In the genomic region with DNA sequence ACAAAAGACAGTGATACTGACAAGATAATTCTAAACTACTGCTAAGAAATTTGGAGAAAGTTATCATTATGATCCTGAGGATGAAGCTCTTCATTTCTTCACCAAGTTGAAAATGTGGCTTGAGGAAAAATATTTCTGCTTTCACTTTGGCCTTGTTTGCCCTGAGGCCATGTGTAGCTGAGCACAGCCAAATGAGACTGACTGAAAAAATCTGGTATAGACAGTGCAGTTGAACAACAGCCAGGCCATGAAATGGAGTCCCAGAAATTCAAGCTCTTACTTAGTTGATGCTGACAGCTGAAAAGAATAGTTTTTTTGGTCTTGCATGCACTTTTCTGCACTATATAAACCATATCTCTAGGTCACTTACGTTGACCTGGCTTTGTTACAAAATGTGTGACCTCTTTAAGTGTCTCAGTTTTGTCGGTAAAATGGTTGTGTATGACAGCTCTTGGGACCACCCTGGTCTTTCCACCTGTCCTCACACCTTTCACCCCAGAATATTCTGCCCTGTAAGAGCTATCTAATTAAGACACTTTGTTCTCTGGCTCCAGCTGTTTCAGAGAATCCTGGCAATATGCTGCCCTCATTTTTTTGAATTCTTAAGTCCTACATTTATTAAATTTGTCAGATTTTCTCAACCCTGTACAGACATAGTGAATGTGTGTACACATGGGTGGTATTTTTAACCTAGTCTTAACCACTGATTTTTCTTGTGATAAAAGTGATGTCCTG, we compare ENCODE assay signal across 16 cellular contexts.
DNase-seq lines count a peak whose midpoint lies in the region; ATAC-seq and TF ChIP-seq lines count a peak whose summit lies in the region.
"Had no signal": no experiment of that assay in that cellular context is flagged by ENCODE, and none has a peak within 500 bp of the region (broad histone marks: within the 10 kb centered on the region; RNA-seq: fewer than 3 reads in every experiment).

No MANE protein-coding gene starts in this region.

- no peaks in the 10 kb centered on the region for H3K27me3 ChIP-seq in left ventricle myocardium inferior (ENCODE audit: low read depth)

- no peak overlapping the region; the same call in 1 of the 2 replicates for H3K4me3 Mint-ChIP-seq in HFFc6
- H3K4me3 Mint-ChIP-seq: activated T-cell treated with anti-CD3 and anti-CD28 coated beads, Interleukin-2, amount 50 U/mL, for 72 hours had no signal

- no peaks in the 10 kb centered on the region for H3K36me3 ChIP-seq in left ventricle myocardium inferior
- no peaks in the 10 kb centered on the region for H3K36me3 ChIP-seq in mucosa of descending colon (ENCODE audit: low read depth)
- H3K36me3 ChIP-seq: lower lobe of right lung had no signal

- in situ Hi-C loops in astrocyte of the spinal cord (cut with HindIII; ENCODE audit: low sequenced_read_pairs), result no loop called here
- in situ Hi-C loops in GM13977 (cut with MboI; ENCODE audit: low pct_unique_long_range_greater_than_20kb, low sequenced_read_pairs, unreplicated experiment), result no loop called here

- H3K4me1 Mint-ChIP-seq in HFFc6 (ENCODE audit: low read depth), result peaks cover 40% of the 10 kb centered on the region

- no peak overlapping the region for H3K4me3 ChIP-seq in astrocyte of the spinal cord (ENCODE audit: low read depth, low read length)
- H3K4me3 ChIP-seq in left ventricle myocardium inferior, result no peak overlapping the region
- no peak overlapping the region for H3K4me3 ChIP-seq in mucosa of descending colon
- H3K4me3 ChIP-seq: lower lobe of right lung had no signal

- H3K4me1 ChIP-seq in left ventricle myocardium inferior (peaks cover 8% of the 10 kb centered on the region), mucosa of descending colon (ENCODE audit: low read depth) (no peaks in the 10 kb centered on the region)
- H3K4me1 ChIP-seq: lower lobe of right lung had no signal

- intact Hi-C loops in left ventricle myocardium inferior (cut with micrococcal nuclease), result no loop called here
- intact Hi-C loops in mucosa of descending colon (cut with DNase I, micrococcal nuclease), result no loop called here

- H3K36me3 Mint-ChIP-seq in HFFc6 (ENCODE audit: low read depth), result no peaks in the 10 kb centered on the region; the same call in 1 of the 2 replicates

- no peaks in the 10 kb centered on the region for H3K9me3 Mint-ChIP-seq in HFFc6

- H3K9me3 ChIP-seq in left ventricle myocardium inferior (replicated peaks) (no peaks in the 10 kb centered on the region), mucosa of descending colon (no peaks in the 10 kb centered on the region)
- H3K9me3 ChIP-seq: lower lobe of right lung had no signal

- TF ChIP-seq CTCF in HFFc6 (IDR thresholded peaks at IDR 0.05) (no peak), astrocyte of the spinal cord (IDR thresholded peaks at IDR 0.05; ENCODE audit: low read depth, low read length) (no peak), left ventricle myocardium inferior (IDR thresholded peaks at IDR 0.05; ENCODE audit: borderline replicate concordance) (no peak), mucosa of descending colon (IDR thresholded peaks at IDR 0.05) (no peak), GM13977 (IDR thresholded peaks at IDR 0.05; ENCODE audit: extremely low read depth, insufficient read depth, missing control alignments) (no peak)

- DNase-seq in AG08395 (ENCODE audit: low spot score), result peak; percentile 59
- DNase-seq in HFFc6, result peak; percentile 81
- DNase-seq in astrocyte of the spinal cord (ENCODE audit: low read depth, low spot score), result peak; percentile 47
- DNase-seq in left ventricle myocardium inferior, result no peak
- no peak for DNase-seq in activated naive CD4-positive, alpha-beta T cell treated with anti-CD3 and anti-CD28 coated beads, Interleukin-2, amount 50 U/mL, for 16 hours
- DNase-seq in mucosa of descending colon, result no peak
- no peak for DNase-seq in GM13977 (ENCODE audit: low spot score)
- DNase-seq: activated CD4-positive, alpha-beta T cell treated with anti-CD3 and anti-CD28 coated beads, Interleukin-2, amount 50 U/mL, for 48 hours; activated T-cell treated with anti-CD3 and anti-CD28 coated beads, Interleukin-2, amount 50 U/mL, for 72 hours; Calu3; H7; lower lobe of right lung; NCI-H1092; NCI-H2171; stimulated activated CD4-positive, alpha-beta T cell treated with anti-CD3 and anti-CD28 coated beads, Interleukin-1b, Interleukin-23, amount 100 ng/mL, for 48 hours had no signal

- peak overlapping the region; percentile 63; the same call in 1 of the 2 replicates for H3K27ac Mint-ChIP-seq in HFFc6
- H3K27ac Mint-ChIP-seq: activated T-cell treated with anti-CD3 and anti-CD28 coated beads, Interleukin-2, amount 50 U/mL, for 72 hours had no signal

- H3K27ac ChIP-seq in left ventricle myocardium inferior (replicated peaks), result peak overlapping the region; percentile 49
- H3K27ac ChIP-seq: lower lobe of right lung had no signal

- 0 out of 2 replicates have a peak, but pooled peaks cover 2% of the 10 kb centered on the region for H3K27me3 Mint-ChIP-seq in HFFc6 (ENCODE audit: insufficient read depth)

- ATAC-seq in mucosa of descending colon (no peak), HG02884 (IDR thresholded peaks at IDR 0.05; ENCODE audit: unreplicated experiment) (no peak)
- ATAC-seq: activated T-cell treated with anti-CD3 and anti-CD28 coated beads, Interleukin-2, amount 50 U/mL, for 72 hours had no signal

Comparison
In these comparisons a context has a peak if more than half of its experiments do, and no peak if none do; other contexts are left out.
1. DNase-seq: peak in AG08395 (single experiment), HFFc6 (single experiment) and astrocyte of the spinal cord (single experiment); none in left ventricle myocardium inferior (single experiment), activated naive CD4-positive, alpha-beta T cell treated with anti-CD3 and anti-CD28 coated beads, Interleukin-2, amount 50 U/mL, for 16 hours (single experiment), mucosa of descending colon (0 of 3) and GM13977 (single experiment).